ENCODE assay signal across 8 cellular contexts in genomic region chr19:35462476-35462953, GRCh38. TPM values are rescaled to one million over a fixed set of nuclear protein-coding genes. Genes with fewer than 3 reads are reported as not detected.
A peak's percentile ranks its signal among the peaks of the same experiment; 100 is the strongest.
DNase-seq lines count a peak whose midpoint lies in the region; ATAC-seq and TF ChIP-seq lines count a peak whose summit lies in the region.

No MANE protein-coding gene starts in this region.

- peak overlapping the region; percentile 99 for H3K27ac Mint-ChIP-seq in activated naive CD4-positive, alpha-beta T cell treated with anti-CD3 and anti-CD28 coated beads, Interleukin-2, amount 10 ng/mL, durations not matched to agents 7 days and 5 days
- no peak overlapping the region for H3K27ac Mint-ChIP-seq in nephron progenitor cell

- no peak overlapping the region for H3K4ac ChIP-seq in trophoblast cell (ENCODE audit: low read depth, low read length)

- H3K27ac ChIP-seq in trophoblast cell (ENCODE audit: low read depth, low read length), result no peak overlapping the region

- H3K79me2 ChIP-seq in trophoblast cell (ENCODE audit: control insufficient read depth, insufficient read depth, low read length, poor library complexity), result peaks cover 2% of the 10 kb centered on the region

- peaks cover 29% of the 10 kb centered on the region for H3K27me3 Mint-ChIP-seq in activated naive CD4-positive, alpha-beta T cell treated with anti-CD3 and anti-CD28 coated beads, Interleukin-2, amount 10 ng/mL, durations not matched to agents 7 days and 5 days
- H3K27me3 Mint-ChIP-seq in nephron progenitor cell (ENCODE audit: low read depth, poor library complexity), result peaks cover 9% of the 10 kb centered on the region

- H2BK5ac ChIP-seq in trophoblast cell (ENCODE audit: low read depth, low read length, poor library complexity), result no peak overlapping the region

- WGBS in trophoblast cell (ENCODE audit: extremely low coverage, insufficient coverage, insufficient read length), result no CpG with 5 or more reads among the region's 6 CpGs

- no peak overlapping the region for H2AK5ac ChIP-seq in trophoblast cell (ENCODE audit: low read length)

- H3K36me3 Mint-ChIP-seq in activated naive CD4-positive, alpha-beta T cell treated with anti-CD3 and anti-CD28 coated beads, Interleukin-2, amount 10 ng/mL, durations not matched to agents 7 days and 5 days, result peaks cover 6% of the 10 kb centered on the region
- H3K36me3 Mint-ChIP-seq in nephron progenitor cell (ENCODE audit: low read depth), result no peaks in the 10 kb centered on the region

- H3K4me1 Mint-ChIP-seq in activated naive CD4-positive, alpha-beta T cell treated with anti-CD3 and anti-CD28 coated beads, Interleukin-2, amount 10 ng/mL, durations not matched to agents 7 days and 5 days, result peaks cover 54% of the 10 kb centered on the region
- H3K4me1 Mint-ChIP-seq in nephron progenitor cell, result peaks cover 31% of the 10 kb centered on the region

- peak; percentile 94 for DNase-seq in NCI-H2227 treated with DMSO at 0.1 percent for 48 hours (lab: John Stamatoyannopoulos, UW)
- DNase-seq in activated naive CD4-positive, alpha-beta T cell treated with anti-CD3 and anti-CD28 coated beads, Interleukin-2, amount 10 ng/mL, durations not matched to agents 7 days and 5 days, result peak; percentile 78
- DNase-seq in trophoblast cell, result peak; percentile 9 to 37
- no peak for DNase-seq in nephron progenitor cell
- no peak for DNase-seq in HPDE6-E6E7 (ENCODE audit: extremely low spot score)
- DNase-seq in NCI-H1092 (lab: John Stamatoyannopoulos, UW), result no peak

- no peak overlapping the region for H3K14ac ChIP-seq in trophoblast cell (ENCODE audit: low read length)

- no peak overlapping the region for H3K23ac ChIP-seq in trophoblast cell (ENCODE audit: low read length)

- H3K9ac ChIP-seq in trophoblast cell (ENCODE audit: low read length), result no peak overlapping the region

- no peak overlapping the region for H2AFZ ChIP-seq in trophoblast cell (ENCODE audit: insufficient read depth, low read length, poor library complexity)

- no peak overlapping the region for H4K91ac ChIP-seq in trophoblast cell (ENCODE audit: low read depth, low read length)

- ATAC-seq in GM21717 (IDR thresholded peaks at IDR 0.05; ENCODE audit: unreplicated experiment), result peak; percentile 46

- no peak overlapping the region for H3K18ac ChIP-seq in trophoblast cell (ENCODE audit: low read length)

- no peak for TF ChIP-seq CTCF in nephron progenitor cell (IDR thresholded peaks at IDR 0.05)

- no peaks in the 10 kb centered on the region for H3K9me3 Mint-ChIP-seq in activated naive CD4-positive, alpha-beta T cell treated with anti-CD3 and anti-CD28 coated beads, Interleukin-2, amount 10 ng/mL, durations not matched to agents 7 days and 5 days
- no peaks in the 10 kb centered on the region for H3K9me3 Mint-ChIP-seq in nephron progenitor cell

- no peak overlapping the region for H2BK120ac ChIP-seq in trophoblast cell (ENCODE audit: insufficient read depth, low read length, poor library complexity)

- H3K79me1 ChIP-seq in trophoblast cell (ENCODE audit: low read length), result no peaks in the 10 kb centered on the region

- H3K4me1 ChIP-seq in trophoblast cell (ENCODE audit: control insufficient read depth in 1 of 2, insufficient read depth in 2 of 2, low read length in 2 of 2), result no peaks in the 10 kb centered on the region

- H3K4me2 ChIP-seq in trophoblast cell (ENCODE audit: low read length), result no peak overlapping the region

- H4K8ac ChIP-seq in trophoblast cell (ENCODE audit: low read depth, low read length), result no peak overlapping the region

- CTCF ChIA-PET in activated naive CD4-positive, alpha-beta T cell treated with anti-CD3 and anti-CD28 coated beads, Interleukin-2, amount 10 ng/mL, durations not matched to agents 7 days and 5 days (lab: Charles Lee), result interaction anchor here (0.6 to 3.9 kb wide), 13 partner anchors 9 to 328 kb away, joined by 3 to 24 read pairs (median 4); partner anchors contain the start of genes FFAR1, FFAR3 and LGI4

- no peak overlapping the region for H2BK12ac ChIP-seq in trophoblast cell (ENCODE audit: low read length)

- H3K36me3 ChIP-seq in trophoblast cell (ENCODE audit: control insufficient read depth in 1 of 2, insufficient read depth in 2 of 2, low read length in 2 of 2), result no peaks in the 10 kb centered on the region

- H3K9me3 ChIP-seq in trophoblast cell (ENCODE audit: insufficient read depth, low read depth, low read length), result no peaks in the 10 kb centered on the region

- H3K4me3 ChIP-seq in GM08714 (ENCODE audit: low read length), result peak overlapping the region; percentile 47; the same call in 1 of the 2 replicates
- no peak overlapping the region for H3K4me3 ChIP-seq in trophoblast cell (ENCODE audit: low read depth, low read length)

- no peaks in the 10 kb centered on the region for H3K27me3 ChIP-seq in trophoblast cell (ENCODE audit: insufficient read depth, low read length)

- H4K12ac ChIP-seq in trophoblast cell (ENCODE audit: low read depth, low read length), result no peak overlapping the region

- peak overlapping the region; percentile 76 for H3K4me3 Mint-ChIP-seq in activated naive CD4-positive, alpha-beta T cell treated with anti-CD3 and anti-CD28 coated beads, Interleukin-2, amount 10 ng/mL, durations not matched to agents 7 days and 5 days
- H3K4me3 Mint-ChIP-seq in nephron progenitor cell, result no peak overlapping the region

RNA-seq across cellular contexts. Expression of gene FFAR2, which starts 14.5 kb away (rescaled TPM):
- polyA plus RNA-seq in trophoblast cell (2013), result not detected in 2 replicates

RNA-seq across cellular contexts. Expression of gene KRTDAP, which starts 27.7 kb away (rescaled TPM):
- 1.4 TPM in 2 replicates for polyA plus RNA-seq in trophoblast cell (2013)

RNA-seq across cellular contexts. Expression of gene DMKN, which starts 50.9 kb away (rescaled TPM):
- 153 and 164 TPM in 2 replicates for polyA plus RNA-seq in trophoblast cell (2013)

Comparison
In these comparisons a context has a peak if more than half of its experiments do, and no peak if none do; other contexts are left out.
1. DNase-seq: peak in NCI-H2227 treated with DMSO at 0.1 percent for 48 hours (single experiment), activated naive CD4-positive, alpha-beta T cell treated with anti-CD3 and anti-CD28 coated beads, Interleukin-2, amount 10 ng/mL, durations not matched to agents 7 days and 5 days (single experiment) and trophoblast cell (2 of 2); none in nephron progenitor cell (single experiment), HPDE6-E6E7 (single experiment) and NCI-H1092 (single experiment).